In the genomic region with DNA sequence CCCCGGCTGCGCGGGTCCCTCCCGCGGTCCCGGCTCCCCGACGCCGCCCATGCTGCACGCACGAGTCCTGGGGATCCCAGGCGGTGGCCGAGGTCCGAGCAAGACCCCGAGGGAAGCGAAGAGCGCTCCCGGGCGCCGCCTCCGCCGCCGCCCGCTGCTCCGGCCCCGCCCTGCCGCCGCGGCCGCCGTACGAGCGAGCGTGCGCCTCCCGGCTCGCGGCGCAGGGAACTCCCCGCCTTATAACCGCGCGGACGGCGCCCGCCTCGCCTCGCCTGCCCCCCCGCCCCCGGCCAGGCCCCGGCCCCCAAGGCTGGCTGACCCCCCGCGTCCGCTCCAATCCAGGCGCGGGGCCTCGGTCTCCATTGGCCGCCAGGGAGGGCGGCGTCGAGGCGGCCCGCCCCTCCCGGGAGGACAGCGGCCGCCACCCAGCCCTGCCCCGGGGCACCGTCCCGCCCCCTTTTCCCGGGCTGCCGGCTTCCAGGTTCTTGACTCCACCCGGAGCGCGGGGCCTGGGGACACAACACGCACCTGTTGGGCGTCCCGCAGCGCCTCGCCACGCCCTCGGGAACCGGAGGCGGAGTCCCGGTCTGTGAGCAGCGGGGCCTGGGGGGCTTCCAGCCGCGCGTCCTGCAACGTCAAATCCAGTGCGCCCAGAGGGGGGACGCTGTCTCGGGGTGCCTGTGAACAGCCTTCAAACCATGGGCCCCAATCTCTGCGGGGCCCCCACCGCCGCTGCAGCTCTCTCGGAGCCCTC, we compare ENCODE assay signal across 8 cellular contexts. TPM values are rescaled to one million over a fixed set of nuclear protein-coding genes. Genes with fewer than 3 reads are reported as not detected.
DNase-seq lines count a peak whose midpoint lies in the region; ATAC-seq and TF ChIP-seq lines count a peak whose summit lies in the region.

A gene with protein sequence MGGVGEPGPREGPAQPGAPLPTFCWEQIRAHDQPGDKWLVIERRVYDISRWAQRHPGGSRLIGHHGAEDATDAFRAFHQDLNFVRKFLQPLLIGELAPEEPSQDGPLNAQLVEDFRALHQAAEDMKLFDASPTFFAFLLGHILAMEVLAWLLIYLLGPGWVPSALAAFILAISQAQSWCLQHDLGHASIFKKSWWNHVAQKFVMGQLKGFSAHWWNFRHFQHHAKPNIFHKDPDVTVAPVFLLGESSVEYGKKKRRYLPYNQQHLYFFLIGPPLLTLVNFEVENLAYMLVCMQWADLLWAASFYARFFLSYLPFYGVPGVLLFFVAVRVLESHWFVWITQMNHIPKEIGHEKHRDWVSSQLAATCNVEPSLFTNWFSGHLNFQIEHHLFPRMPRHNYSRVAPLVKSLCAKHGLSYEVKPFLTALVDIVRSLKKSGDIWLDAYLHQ (minus strand): TSS at position 215 of the 754 bp plus-strand sequence. CDS start 164 bp downstream, at position 51.

- H3K4me1 ChIP-seq in foreskin keratinocyte, result no peaks in the 10 kb centered on the region
- H3K4me1 ChIP-seq in testis, result peaks cover 13% of the 10 kb centered on the region

- no peaks in the 10 kb centered on the region for H3K27me3 Mint-ChIP-seq in IgD-negative memory B cell
- peaks cover 35% of the 10 kb centered on the region for H3K27me3 Mint-ChIP-seq in nephron progenitor cell (ENCODE audit: low read depth, poor library complexity)

- intact Hi-C loops in testis (cut with DNase I; ENCODE audit: low total_unique reads), result loop anchor here (5.0 kb wide), 1 partner anchor 211 kb away; no protein-coding TSS in a partner anchor

- no peak within 1 kb of the TSS for H3K27ac ChIP-seq in foreskin keratinocyte
- peak within 1 kb of the TSS; percentile 65 to 80 for H3K27ac ChIP-seq in testis

- ATAC-seq in GM21390 (IDR thresholded peaks at IDR 0.05; ENCODE audit: unreplicated experiment), result peak; percentile 56
- peak; percentile 69 for ATAC-seq in foreskin keratinocyte

- H3K4me1 Mint-ChIP-seq in IgD-negative memory B cell (peaks cover 7 to 15% (median 12%) of the 10 kb centered on the region in 3 donors), nephron progenitor cell (peaks cover 4% of the 10 kb centered on the region)

- WGBS in testis, 2 donors, result 0% methylated on average over 20 of the region's 96 CpGs; no CpG with 5 or more reads in 1 of the 2 donors

- peaks cover 15% of the 10 kb centered on the region for H3K27me3 ChIP-seq in foreskin keratinocyte
- H3K27me3 ChIP-seq in testis, result no peaks in the 10 kb centered on the region

- DNase-seq in COLO829 (ENCODE audit: low spot score) (peak; percentile 35), SHP77 treated with DMSO at 0.1 percent for 48 hours (lab: John Stamatoyannopoulos, UW) (peak; percentile 67), foreskin keratinocyte (peak in 1 of 2 donors; percentile 32), nephron progenitor cell (peak; percentile 90), testis (peak; percentile 88)
- DNase-seq in activated naive CD4-positive, alpha-beta T cell treated with Interleukin-2 at 50 U/mL for 16 hours, result peak; percentile 62

- TF ChIP-seq POLR2A in testis (IDR thresholded peaks at IDR 0.05), result no peak

- H3K36me3 Mint-ChIP-seq in IgD-negative memory B cell, result no peaks in the 10 kb centered on the region
- H3K36me3 Mint-ChIP-seq in nephron progenitor cell (ENCODE audit: low read depth), result no peaks in the 10 kb centered on the region

- H3K9me3 Mint-ChIP-seq in IgD-negative memory B cell (no peaks in the 10 kb centered on the region), nephron progenitor cell (no peaks in the 10 kb centered on the region)

- no peak for TF ChIP-seq CTCF in foreskin keratinocyte (conservative IDR thresholded peaks at IDR 0.05)
- no peak for TF ChIP-seq CTCF in nephron progenitor cell (IDR thresholded peaks at IDR 0.05)
- no peak for TF ChIP-seq CTCF in testis (IDR thresholded peaks at IDR 0.05)

- H3K4me3 ChIP-seq in testis, result peak within 1 kb of the TSS; percentile 79 to 85

- peak within 1 kb of the TSS; percentile 42 to 98 (median 71) for H3K27ac Mint-ChIP-seq in IgD-negative memory B cell
- no peak within 1 kb of the TSS for H3K27ac Mint-ChIP-seq in nephron progenitor cell

- H3K9me3 ChIP-seq in testis, result no peaks in the 10 kb centered on the region

- H3K36me3 ChIP-seq in testis (ENCODE audit: low read depth, missing control alignments), result no peaks in the 10 kb centered on the region

- H3K4me3 Mint-ChIP-seq in IgD-negative memory B cell (peak within 1 kb of the TSS; percentile 75 to 93 (median 86)), nephron progenitor cell (peak within 1 kb of the TSS; percentile 76)

RNA-seq across cellular contexts. Expression of the gene that starts here (rescaled TPM):
- polyA plus RNA-seq in IgD-negative memory B cell (21.8 TPM), foreskin keratinocyte (8.0 and 8.8 TPM in 2 replicates), testis (ENCODE audit: insufficient read depth, low read depth, low replicate concordance) (20.5 TPM)
- total RNA-seq in foreskin keratinocyte (7.1 and 7.9 TPM in 2 replicates), testis (10 to 100 TPM; 50.6 to 88.5 TPM)
